ENCODE assay signal across 20 cellular contexts in genomic region chr1:100028765-100029164, GRCh38. TPM values are rescaled to one million over a fixed set of nuclear protein-coding genes. Genes with fewer than 3 reads are reported as not detected.
DNase-seq lines count a peak whose midpoint lies in the region; ATAC-seq lines count a peak whose summit lies in the region.
"Had no signal": no experiment of that assay in that cellular context is flagged by ENCODE, and none has a peak within 500 bp of the region (broad histone marks: within the 10 kb centered on the region; RNA-seq: fewer than 3 reads in every experiment).

No MANE protein-coding gene starts in this region.

- H3K9me3 Mint-ChIP-seq in activated naive CD4-positive, alpha-beta T cell treated with anti-CD3 and anti-CD28 coated beads, Interleukin-2, amount 50 U/mL, for 72 hours: no peaks in the 10 kb centered on the region
- no peaks in the 10 kb centered on the region for H3K9me3 Mint-ChIP-seq in activated naive CD8-positive, alpha-beta T cell treated with anti-CD3 and anti-CD28 coated beads, Interleukin-2, amount 10 ng/mL, durations not matched to agents 7 days and 5 days
- no peaks in the 10 kb centered on the region for H3K9me3 Mint-ChIP-seq in stimulated activated naive CD8-positive, alpha-beta T cell treated with anti-CD3 and anti-CD28 coated beads, Interleukin-15, Interleukin-2, amounts not matched to agents 100 ng/mL and 50 ng/mL, for 24 hours

- H3K27ac Mint-ChIP-seq in activated naive CD4-positive, alpha-beta T cell treated with anti-CD3 and anti-CD28 coated beads, Interleukin-2, amount 50 U/mL, for 72 hours: no peak overlapping the region
- H3K27ac Mint-ChIP-seq in activated naive CD8-positive, alpha-beta T cell treated with anti-CD3 and anti-CD28 coated beads, Interleukin-2, amount 10 ng/mL, durations not matched to agents 7 days and 5 days: peak overlapping the region; percentile 45
- peak overlapping the region; percentile 68 for H3K27ac Mint-ChIP-seq in stimulated activated naive CD8-positive, alpha-beta T cell treated with anti-CD3 and anti-CD28 coated beads, Interleukin-15, Interleukin-2, amounts not matched to agents 100 ng/mL and 50 ng/mL, for 24 hours

- no peaks in the 10 kb centered on the region for H3K9me3 ChIP-seq in MG63
- H3K9me3 ChIP-seq: mucosa of descending colon, upper lobe of left lung had no signal

- H3K36me3 Mint-ChIP-seq in activated naive CD4-positive, alpha-beta T cell treated with anti-CD3 and anti-CD28 coated beads, Interleukin-2, amount 50 U/mL, for 72 hours: no peaks in the 10 kb centered on the region
- H3K36me3 Mint-ChIP-seq in activated naive CD8-positive, alpha-beta T cell treated with anti-CD3 and anti-CD28 coated beads, Interleukin-2, amount 10 ng/mL, durations not matched to agents 7 days and 5 days: peaks cover 9% of the 10 kb centered on the region
- H3K36me3 Mint-ChIP-seq in stimulated activated naive CD8-positive, alpha-beta T cell treated with anti-CD3 and anti-CD28 coated beads, Interleukin-15, Interleukin-2, amounts not matched to agents 100 ng/mL and 50 ng/mL, for 24 hours (ENCODE audit: low read depth): no peaks in the 10 kb centered on the region

- ATAC-seq in activated naive CD4-positive, alpha-beta T cell treated with anti-CD3 and anti-CD28 coated beads, Interleukin-2, amount 50 U/mL, for 72 hours: peak; percentile 78 to 88
- ATAC-seq in HG03175 (IDR thresholded peaks at IDR 0.05; ENCODE audit: unreplicated experiment) (peak; percentile 56), HG03039 (IDR thresholded peaks at IDR 0.05; ENCODE audit: unreplicated experiment) (no peak)
- peak; percentile 90 for ATAC-seq in activated naive CD8-positive, alpha-beta T cell treated with anti-CD3 and anti-CD28 coated beads, Interleukin-2, amount 10 ng/mL, durations not matched to agents 7 days and 5 days (ENCODE audit: low read depth)
- ATAC-seq: HepG2, mucosa of descending colon had no signal

- no peak for DNase-seq in activated naive CD4-positive, alpha-beta T cell treated with anti-CD3 and anti-CD28 coated beads, Interleukin-2, amount 50 U/mL, for 72 hours (ENCODE audit: low spot score in 2 of 2)
- no peak for DNase-seq in activated naive CD4-positive, alpha-beta T cell treated with anti-CD3 and anti-CD28 coated beads, Interleukin-2, amount 50 U/mL, for 16 hours
- no peak for DNase-seq in activated naive CD8-positive, alpha-beta T cell treated with anti-CD3 and anti-CD28 coated beads, Interleukin-2, amount 10 ng/mL, durations not matched to agents 7 days and 5 days
- DNase-seq in MG63 (no peak), NCI-H146 (lab: John Stamatoyannopoulos, UW) (no peak)
- DNase-seq: activated CD4-positive, alpha-beta T cell treated with anti-CD3 and anti-CD28 coated beads for 1 hour; cortex of kidney; DND-41; HCEC 1CT; mucosa of descending colon; NCI-H2107; NCI-H510A; stimulated activated CD4-positive, alpha-beta T cell treated with anti-CD3 and anti-CD28 coated beads, Interleukin-2, amount 100 ng/mL, for 48 hours; upper lobe of left lung had no signal

- no peaks in the 10 kb centered on the region for H3K27me3 Mint-ChIP-seq in activated naive CD8-positive, alpha-beta T cell treated with anti-CD3 and anti-CD28 coated beads, Interleukin-2, amount 10 ng/mL, durations not matched to agents 7 days and 5 days
- H3K27me3 Mint-ChIP-seq in stimulated activated naive CD8-positive, alpha-beta T cell treated with anti-CD3 and anti-CD28 coated beads, Interleukin-15, Interleukin-2, amounts not matched to agents 100 ng/mL and 50 ng/mL, for 24 hours: no peaks in the 10 kb centered on the region

- no peaks in the 10 kb centered on the region for H3K36me3 ChIP-seq in MG63
- H3K36me3 ChIP-seq: upper lobe of left lung had no signal

- H3K27me3 ChIP-seq in MG63: no peaks in the 10 kb centered on the region
- H3K27me3 ChIP-seq: upper lobe of left lung had no signal

- H3K4me3 Mint-ChIP-seq in activated naive CD8-positive, alpha-beta T cell treated with anti-CD3 and anti-CD28 coated beads, Interleukin-2, amount 10 ng/mL, durations not matched to agents 7 days and 5 days: no peak overlapping the region
- H3K4me3 Mint-ChIP-seq in stimulated activated naive CD8-positive, alpha-beta T cell treated with anti-CD3 and anti-CD28 coated beads, Interleukin-15, Interleukin-2, amounts not matched to agents 100 ng/mL and 50 ng/mL, for 24 hours: peak overlapping the region; percentile 13

- H3K4me3 ChIP-seq in MG63: no peak overlapping the region
- H3K4me3 ChIP-seq: mucosa of descending colon, SK-N-MC, smooth muscle cell, upper lobe of left lung had no signal

- POLR2A ChIA-PET in activated naive CD8-positive, alpha-beta T cell treated with anti-CD3 and anti-CD28 coated beads, Interleukin-2, amount 10 ng/mL, durations not matched to agents 7 days and 5 days (lab: Charles Lee): interaction anchor here (0.9 to 1.2 kb wide), 3 partner anchors 9 to 59 kb away, joined by 3 to 4 read pairs (median 3); partner anchors contain the start of gene SLC35A3

- peaks cover 10% of the 10 kb centered on the region for H3K4me1 Mint-ChIP-seq in activated naive CD8-positive, alpha-beta T cell treated with anti-CD3 and anti-CD28 coated beads, Interleukin-2, amount 10 ng/mL, durations not matched to agents 7 days and 5 days
- H3K4me1 Mint-ChIP-seq in stimulated activated naive CD8-positive, alpha-beta T cell treated with anti-CD3 and anti-CD28 coated beads, Interleukin-15, Interleukin-2, amounts not matched to agents 100 ng/mL and 50 ng/mL, for 24 hours (ENCODE audit: low read depth): peaks cover 19% of the 10 kb centered on the region

RNA-seq across cellular contexts. Expression of gene SLC35A3, which starts 59.0 kb away (rescaled TPM):
- total RNA-seq in activated naive CD4-positive, alpha-beta T cell treated with anti-CD3 and anti-CD28 coated beads, Interleukin-2, amount 50 U/mL, for 72 hours: 10 to 100 TPM in 1 of 2 donors, 1 to 10 TPM in 1; 8.8 to 19.7 TPM
- 10 to 100 TPM; 21.5 to 23.3 TPM for total RNA-seq in activated naive CD8-positive, alpha-beta T cell treated with anti-CD3 and anti-CD28 coated beads, Interleukin-2, amount 10 ng/mL, durations not matched to agents 7 days and 5 days
- total RNA-seq in MG63 (2014; rRNA removed; shearing (Covaris generic); ENCODE audit: low replicate concordance): 11.1 and 27.7 TPM in 2 replicates

Comparison
In these comparisons a context has a peak if more than half of its experiments do, and no peak if none do; other contexts are left out.
1. H3K27ac Mint-ChIP-seq: peak in activated naive CD8-positive, alpha-beta T cell treated with anti-CD3 and anti-CD28 coated beads, Interleukin-2, amount 10 ng/mL, durations not matched to agents 7 days and 5 days (single experiment) and stimulated activated naive CD8-positive, alpha-beta T cell treated with anti-CD3 and anti-CD28 coated beads, Interleukin-15, Interleukin-2, amounts not matched to agents 100 ng/mL and 50 ng/mL, for 24 hours (single experiment); none in activated naive CD4-positive, alpha-beta T cell treated with anti-CD3 and anti-CD28 coated beads, Interleukin-2, amount 50 U/mL, for 72 hours (0 of 2).